Comparison of ENCODE assay signal across 8 cellular contexts in genomic region chr1:155171836-155172731, GRCh38. TPM values are rescaled to one million over a fixed set of nuclear protein-coding genes. Genes with fewer than 3 reads are reported as not detected.
DNase-seq lines count a peak whose midpoint lies in the region; ATAC-seq and TF ChIP-seq lines count a peak whose summit lies in the region.

No MANE protein-coding gene starts in this region.

- H3K27me3 Mint-ChIP-seq in T-helper 17 cell, result no peaks in the 10 kb centered on the region

- peak overlapping the region; percentile 99 for H3K4me3 Mint-ChIP-seq in T-helper 17 cell

- H3K36me3 ChIP-seq in heart left ventricle, result peaks cover 0 to 31% (median 24%) of the 10 kb centered on the region in 9 donors
- peaks cover 7 to 21% (median 14%) of the 10 kb centered on the region in 4 donors for H3K36me3 ChIP-seq in sigmoid colon

- H3K36me3 Mint-ChIP-seq in T-helper 17 cell (ENCODE audit: low read depth), result peaks cover 8% of the 10 kb centered on the region

- TF ChIP-seq EP300 in sigmoid colon (IDR thresholded peaks at IDR 0.05), result no peak

- no peaks in the 10 kb centered on the region for H3K9me3 ChIP-seq in heart left ventricle
- H3K9me3 ChIP-seq in T-helper 17 cell (ENCODE audit: control insufficient read depth, low read length, poor library complexity, severe bottlenecking), result no peaks in the 10 kb centered on the region
- no peaks in the 10 kb centered on the region for H3K9me3 ChIP-seq in sigmoid colon

- 34 to 43% (median 42%) methylated on average over 8 of the region's 8 CpGs for WGBS in heart left ventricle, 4 donors
- WGBS in sigmoid colon, 2 donors, result 44 to 53% methylated on average over 8 of the region's 8 CpGs

- H3K27ac Mint-ChIP-seq in T-helper 17 cell, result peak overlapping the region; percentile 98

- peaks cover 0 to 58% (median 28%) of the 10 kb centered on the region in 12 donors for H3K4me1 ChIP-seq in heart left ventricle
- H3K4me1 ChIP-seq in sigmoid colon, result peaks cover 0 to 48% (median 35%) of the 10 kb centered on the region in 4 donors

- ATAC-seq in heart left ventricle (peak in 2 of 4 donors; percentile 11 to 25), left ventricle myocardium superior (no peak), T-helper 17 cell (peak; percentile 31), HG03025 (IDR thresholded peaks at IDR 0.05; ENCODE audit: low FRiP score, unreplicated experiment) (no peak), GM18519 (IDR thresholded peaks at IDR 0.05; ENCODE audit: low FRiP score, unreplicated experiment) (no peak)

- DNase-seq in heart left ventricle, result peak in 1 of 5 donors; percentile 13
- DNase-seq in left ventricle myocardium superior, result no peak
- no peak for DNase-seq in T-helper 17 cell
- no peak for DNase-seq in fibroblast of villous mesenchyme (ENCODE audit: low read depth)
- no peak for DNase-seq in sigmoid colon
- no peak for DNase-seq in NOMO-1 treated with DMSO at 0.1 percent for 48 hours (lab: John Stamatoyannopoulos, UW; ENCODE audit: unreplicated experiment)

- TF ChIP-seq CTCF in heart left ventricle (IDR thresholded peaks at IDR 0.05) (no peak), fibroblast of villous mesenchyme (IDR thresholded peaks at IDR 0.05; ENCODE audit: insufficient read depth, low read depth, low read length) (no peak), sigmoid colon (IDR thresholded peaks at IDR 0.05) (no peak)

- intact Hi-C loops in heart left ventricle (cut with DNase I) (loop anchor here in 3 of 10 donors (5.0 to 10.0 kb wide), 3 partner anchors 35 to 423 kb away; partner anchors contain the start of gene SLC50A1 (in 1 of the 3)), left ventricle myocardium superior (cut with micrococcal nuclease) (no loop called here), sigmoid colon (cut with DNase I) (loop anchor here (5.0 kb wide), 2 partner anchors 35 to 55 kb away; partner anchors contain the start of gene SLC50A1)

- peak overlapping the region in 11 of 12 donors; percentile 87 to 98 (median 94) for H3K27ac ChIP-seq in heart left ventricle
- peak overlapping the region; percentile 91 to 97 (median 94) for H3K27ac ChIP-seq in sigmoid colon

- H3K27me3 ChIP-seq in heart left ventricle (peaks cover under 1 to 28% (median 14%) of the 10 kb centered on the region in 9 donors), sigmoid colon (peaks cover 12 to 32% (median 20%) of the 10 kb centered on the region in 3 donors)

- H3K4me3 ChIP-seq in heart left ventricle (peak overlapping the region; percentile 48 to 98 (median 82)), fibroblast of villous mesenchyme (ENCODE audit: low read depth, low read length) (peak overlapping the region; percentile 98), sigmoid colon (peak overlapping the region; percentile 50 to 83 (median 75))

- no peak for TF ChIP-seq POLR2A in heart left ventricle (IDR thresholded peaks at IDR 0.05)
- TF ChIP-seq POLR2A in sigmoid colon (IDR thresholded peaks at IDR 0.05), result no peak

- peaks cover 55% of the 10 kb centered on the region for H3K4me1 Mint-ChIP-seq in T-helper 17 cell

RNA-seq across cellular contexts. Expression of gene KRTCAP2, which starts 1.0 kb away (rescaled TPM):
- 100 to 1,000 TPM; 106 to 199 (median 123) TPM for total RNA-seq in heart left ventricle
- 100 to 1,000 TPM; 220 to 283 TPM for polyA plus RNA-seq in heart left ventricle
- 134 TPM for total RNA-seq in left ventricle myocardium superior
- total RNA-seq in T-helper 17 cell, result 100 to 1,000 TPM; 110 to 127 TPM
- 65.6 and 95.3 TPM in 2 replicates for total RNA-seq in fibroblast of villous mesenchyme
- 100 to 1,000 TPM in 3 of 4 donors, 10 to 100 TPM in 1; 72.9 to 119 (median 110) TPM for total RNA-seq in sigmoid colon
- polyA plus RNA-seq in sigmoid colon, result 100 to 1,000 TPM in 2 of 3 donors, 10 to 100 TPM in 1; 74.2 to 245 (median 114) TPM

RNA-seq across cellular contexts. Expression of gene TRIM46, which starts 1.6 kb away (rescaled TPM):
- total RNA-seq in heart left ventricle, result under 1 TPM in 5 of 9 donors, not detected in 4; 0.08 to 0.41 (median 0.12) TPM
- under 1 TPM in 1 of 2 donors, not detected in 1; 0.04 TPM for polyA plus RNA-seq in heart left ventricle
- total RNA-seq in left ventricle myocardium superior, result 0.22 TPM
- total RNA-seq in T-helper 17 cell, result 10 to 100 TPM in 1 of 2 donors, 1 to 10 TPM in 1; 9.8 to 12.7 TPM
- total RNA-seq in fibroblast of villous mesenchyme, result 6.5 and 7.7 TPM in 2 replicates
- 1 to 10 TPM in 1 of 4 donors, under 1 TPM in 3; 0.16 to 3.0 (median 0.52) TPM for total RNA-seq in sigmoid colon
- under 1 TPM in 2 of 3 donors, not detected in 1; 0.60 to 0.92 TPM for polyA plus RNA-seq in sigmoid colon

RNA-seq across cellular contexts. Expression of gene DPM3, which starts 31.8 kb away (rescaled TPM):
- total RNA-seq in heart left ventricle (10 to 100 TPM; 46.1 to 70.7 (median 54.4) TPM), left ventricle myocardium superior (52.4 TPM), T-helper 17 cell (10 to 100 TPM; 32.1 to 36.0 TPM), fibroblast of villous mesenchyme (23.7 and 47.0 TPM in 2 replicates), sigmoid colon (100 to 1,000 TPM in 3 of 4 donors, 10 to 100 TPM in 1; 29.2 to 144 (median 127) TPM)
- polyA plus RNA-seq in heart left ventricle (100 to 1,000 TPM in 1 of 2 donors, 10 to 100 TPM in 1; 75.4 to 216 TPM), sigmoid colon (100 to 1,000 TPM; 143 to 220 (median 196) TPM)

RNA-seq across cellular contexts. Expression of gene THBS3, which starts 35.6 kb away (rescaled TPM):
- total RNA-seq in heart left ventricle, result 10 to 100 TPM in 2 of 9 donors, 1 to 10 TPM in 7; 3.0 to 22.2 (median 5.5) TPM
- 1 to 10 TPM; 2.7 to 6.8 TPM for polyA plus RNA-seq in heart left ventricle
- 6.3 TPM for total RNA-seq in left ventricle myocardium superior
- 10 to 100 TPM; 34.6 to 38.4 TPM for total RNA-seq in T-helper 17 cell
- 32.8 and 35.8 TPM in 2 replicates for total RNA-seq in fibroblast of villous mesenchyme
- total RNA-seq in sigmoid colon, result 10 to 100 TPM in 3 of 4 donors, 1 to 10 TPM in 1; 9.6 to 43.5 (median 18.5) TPM
- polyA plus RNA-seq in sigmoid colon, result 10 to 100 TPM in 1 of 3 donors, 1 to 10 TPM in 2; 3.5 to 13.4 (median 6.0) TPM

RNA-seq across cellular contexts. Expression of gene MTX1, which starts 36.4 kb away (rescaled TPM):
- total RNA-seq in heart left ventricle (10 to 100 TPM; 14.1 to 32.2 (median 19.3) TPM), left ventricle myocardium superior (14.1 TPM), T-helper 17 cell (10 to 100 TPM; 20.7 to 28.5 TPM), fibroblast of villous mesenchyme (38.0 and 45.1 TPM in 2 replicates), sigmoid colon (10 to 100 TPM; 15.5 to 29.8 (median 27.7) TPM)
- polyA plus RNA-seq in heart left ventricle (10 to 100 TPM; 28.1 to 37.1 TPM), sigmoid colon (10 to 100 TPM; 51.7 to 69.7 (median 53.2) TPM)
